Comparison of ENCODE assay signal across 21 cellular contexts in genomic region chr3:21803604-21804003, GRCh38. TPM values are rescaled to one million over a fixed set of nuclear protein-coding genes. Genes with fewer than 3 reads are reported as not detected.
"Had no signal": no experiment of that assay in that cellular context is flagged by ENCODE, and none has a peak within 500 bp of the region (broad histone marks: within the 10 kb centered on the region; RNA-seq: fewer than 3 reads in every experiment).

No MANE protein-coding gene starts in this region.

- H3K27me3 ChIP-seq: adrenal gland, MG63 had no signal

- DNase-seq: activated CD4-positive, alpha-beta T cell treated with anti-CD3 and anti-CD28 coated beads for 36 hours; activated CD8-positive, alpha-beta memory T cell treated with anti-CD3 and anti-CD28 coated beads, Interleukin-2, amount 50 U/mL, for 4 hours; activated CD8-positive, alpha-beta T cell treated with anti-CD3 and anti-CD28 coated beads for 36 hours; activated naive CD4-positive, alpha-beta T cell treated with anti-CD3 and anti-CD28 coated beads, Interleukin-2, amount 50 U/mL, for 16 hours; activated naive CD8-positive, alpha-beta T cell treated with anti-CD3 and anti-CD28 coated beads, Interleukin-2, amount 10 ng/mL, durations not matched to agents 7 days and 5 days; adrenal gland; anterior cingulate cortex; caudate nucleus; KG1; MG63; MV-4-11; NCI-H1105; NCI-H1436; NCI-H1694 treated with DMSO at 0.1 percent for 48 hours; NCI-H2081; NCI-H524; PC-9; T-cell; T-helper 2 cell; WERI-Rb-1 had no signal

- H3K4me2 ChIP-seq: PC-9 had no signal

- H3K4me3 ChIP-seq: adrenal gland, MG63, PC-9, SK-N-MC had no signal

- H3K9me3 ChIP-seq: adrenal gland had no signal

- H3K27ac ChIP-seq: adrenal gland, PC-9, SK-N-MC, WERI-Rb-1 had no signal

- H3K36me3 ChIP-seq: adrenal gland, MG63, WERI-Rb-1 had no signal

- H3K4me1 ChIP-seq: adrenal gland had no signal

- ATAC-seq: activated CD4-positive, alpha-beta T cell treated with anti-CD3 and anti-CD28 coated beads for 36 hours; activated CD8-positive, alpha-beta T cell treated with anti-CD3 and anti-CD28 coated beads for 36 hours; T-cell had no signal

- H2AFZ ChIP-seq: PC-9 had no signal

RNA-seq across cellular contexts. Expression of gene ZNF385D, which starts 52.6 kb away (rescaled TPM):
- total RNA-seq: activated CD4-positive, alpha-beta T cell treated with anti-CD3 and anti-CD28 coated beads for 36 hours; activated CD8-positive, alpha-beta T cell treated with anti-CD3 and anti-CD28 coated beads for 36 hours; activated naive CD8-positive, alpha-beta T cell treated with anti-CD3 and anti-CD28 coated beads, Interleukin-2, amount 10 ng/mL, durations not matched to agents 7 days and 5 days had no signal
